12 cellular contexts compared by ENCODE assay signal in the genomic region with DNA sequence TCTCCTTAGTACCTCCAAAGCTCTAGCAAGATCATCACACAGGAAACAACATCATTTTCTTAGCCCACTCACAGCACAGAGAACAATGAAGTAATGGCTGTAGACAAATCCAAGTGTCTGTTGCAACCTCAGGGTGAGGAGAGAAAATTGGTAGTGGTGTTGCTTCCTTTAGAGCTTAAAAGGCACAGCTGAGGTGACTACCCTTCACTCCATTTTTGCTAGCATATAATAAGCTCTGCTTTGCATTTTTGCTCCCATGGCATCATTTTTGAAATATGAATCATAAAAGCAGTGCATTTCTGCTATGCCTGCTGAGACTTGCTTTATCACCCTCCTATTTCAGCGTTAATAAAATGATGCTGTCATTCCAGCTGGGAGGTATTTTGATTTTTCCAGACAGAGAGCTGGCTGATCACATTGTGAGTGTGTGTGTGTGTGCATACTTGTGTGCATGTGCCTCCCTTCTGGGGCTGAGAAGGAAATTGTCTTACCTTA. TPM values are rescaled to one million over a fixed set of nuclear protein-coding genes. Genes with fewer than 3 reads are reported as not detected.
A peak's percentile ranks its signal among the peaks of the same experiment; 100 is the strongest.
DNase-seq lines count a peak whose midpoint lies in the region; ATAC-seq, FAIRE-seq and TF ChIP-seq lines count a peak whose summit lies in the region.
"Had no signal": no experiment of that assay in that cellular context is flagged by ENCODE, and none has a peak within 500 bp of the region (broad histone marks: within the 10 kb centered on the region; RNA-seq: fewer than 3 reads in every experiment).

No MANE protein-coding gene starts in this region.

- H3K27me3 Mint-ChIP-seq in activated naive CD4-positive, alpha-beta T cell treated with anti-CD3 and anti-CD28 coated beads for 36 hours (ENCODE audit: low read depth) = no peaks in the 10 kb centered on the region
- H3K27me3 Mint-ChIP-seq: stimulated activated naive CD8-positive, alpha-beta T cell treated with anti-CD3 and anti-CD28 coated beads, Interleukin-15, amount 100 ng/mL, for 72 hours had no signal

- no peaks in the 10 kb centered on the region for H3K27me3 ChIP-seq in RWPE2 (ENCODE audit: insufficient read depth, poor library complexity, severe bottlenecking)
- H3K27me3 ChIP-seq: BE2C had no signal

- no peaks in the 10 kb centered on the region for H3K36me3 ChIP-seq in RWPE2 (ENCODE audit: low read depth)
- H3K36me3 ChIP-seq: BE2C had no signal

- no peak overlapping the region for H3K4me3 Mint-ChIP-seq in activated naive CD4-positive, alpha-beta T cell treated with anti-CD3 and anti-CD28 coated beads for 36 hours

- no peaks in the 10 kb centered on the region for H3K9me3 Mint-ChIP-seq in activated naive CD4-positive, alpha-beta T cell treated with anti-CD3 and anti-CD28 coated beads for 36 hours
- H3K9me3 Mint-ChIP-seq: stimulated activated naive CD8-positive, alpha-beta T cell treated with anti-CD3 and anti-CD28 coated beads, Interleukin-15, amount 100 ng/mL, for 72 hours had no signal

- no peak overlapping the region for H3K4me3 ChIP-seq in RWPE2 (ENCODE audit: severe bottlenecking)

- TF ChIP-seq CTCF in RWPE2 (IDR thresholded peaks at IDR 0.05; ENCODE audit: poor library complexity, severe bottlenecking) = no peak

- POLR2A ChIA-PET in HEK293T (lab: Yijun Ruan, JAX) = no interaction called here

- peaks cover 74% of the 10 kb centered on the region for H3K4me1 Mint-ChIP-seq in activated naive CD4-positive, alpha-beta T cell treated with anti-CD3 and anti-CD28 coated beads for 36 hours (ENCODE audit: low read depth)

- peak; percentile 90 for FAIRE-seq in urothelium cell line (lab: Jason Lieb, UNC)

- H3K9me3 ChIP-seq in RWPE2 (ENCODE audit: severe bottlenecking) = no peaks in the 10 kb centered on the region
- H3K9me3 ChIP-seq: BE2C had no signal

- no peaks in the 10 kb centered on the region for H3K36me3 Mint-ChIP-seq in activated naive CD4-positive, alpha-beta T cell treated with anti-CD3 and anti-CD28 coated beads for 36 hours (ENCODE audit: low read depth)

- peaks cover 31% of the 10 kb centered on the region for H3K4me1 ChIP-seq in RWPE2 (ENCODE audit: insufficient read depth, poor library complexity, severe bottlenecking)

- intact Hi-C loops in activated naive CD4-positive, alpha-beta T cell treated with anti-CD3 and anti-CD28 coated beads for 36 hours (cut with micrococcal nuclease) = loop anchor here (1.0 to 10.0 kb wide), 3 partner anchors 14 to 1211 kb away; partner anchors contain the start of gene SIPA1L1

- peak; percentile 34 for DNase-seq in activated naive CD4-positive, alpha-beta T cell treated with anti-CD3 and anti-CD28 coated beads for 36 hours
- no peak for DNase-seq in activated naive CD4-positive, alpha-beta T cell (lab: John Stamatoyannopoulos, UW)
- no peak for DNase-seq in RWPE2 (ENCODE audit: low spot score)
- peak; percentile 34 for DNase-seq in fibroblast of gingiva (ENCODE audit: low read depth)
- no peak for DNase-seq in urothelium cell line (ENCODE audit: low spot score)
- DNase-seq in HEK293T (ENCODE audit: extremely low spot score) = no peak
- DNase-seq: aorta; BE2C; glutamatergic neuron; stimulated activated naive CD8-positive, alpha-beta T cell treated with anti-CD3 and anti-CD28 coated beads, Interleukin-15, amount 100 ng/mL, for 72 hours had no signal

- H3K27ac ChIP-seq in RWPE2 (ENCODE audit: poor library complexity, severe bottlenecking) = peak overlapping the region; percentile 80

- ATAC-seq in RWPE2 (ENCODE audit: low read depth) (peak; percentile 85), HG02759 (IDR thresholded peaks at IDR 0.05; ENCODE audit: unreplicated experiment) (no peak), GM18867 (IDR thresholded peaks at IDR 0.05; ENCODE audit: unreplicated experiment) (no peak)
- ATAC-seq: stimulated activated naive CD8-positive, alpha-beta T cell treated with anti-CD3 and anti-CD28 coated beads, Interleukin-15, amount 100 ng/mL, for 72 hours had no signal

- CTCF ChIA-PET in activated naive CD4-positive, alpha-beta T cell treated with anti-CD3 and anti-CD28 coated beads for 36 hours (lab: Charles Lee) = interaction anchor here (1.1 to 6.3 kb wide), 6 partner anchors 13 to 81 kb away, joined by 3 to 50 read pairs (median 4); partner anchors contain the start of gene PCNX1
- CTCF ChIA-PET in HEK293T (lab: Yijun Ruan, JAX) = no interaction called here

- no peak overlapping the region for H3K27ac Mint-ChIP-seq in activated naive CD4-positive, alpha-beta T cell treated with anti-CD3 and anti-CD28 coated beads for 36 hours
- H3K27ac Mint-ChIP-seq: stimulated activated naive CD8-positive, alpha-beta T cell treated with anti-CD3 and anti-CD28 coated beads, Interleukin-15, amount 100 ng/mL, for 72 hours had no signal

TF ChIP-seq in HEK293T, 16 proteins besides CTCF, POLR2A, EP300 and RAD21:
- no peak for TF ChIP-seq L3MBTL2 (conservative IDR thresholded peaks at IDR 0.05)
- TF ChIP-seq PKNOX1 (IDR thresholded peaks at IDR 0.05) = no peak
- TF ChIP-seq TARDBP (IDR thresholded peaks at IDR 0.05) = no peak
- TF ChIP-seq BHLHE40 (IDR thresholded peaks at IDR 0.05; ENCODE audit: borderline replicate concordance) = no peak
- no peak for TF ChIP-seq SUZ12 (IDR thresholded peaks at IDR 0.05)
- TF ChIP-seq FOXA1 (IDR thresholded peaks at IDR 0.05) = no peak
- TF ChIP-seq FOXM1 (IDR thresholded peaks at IDR 0.05; ENCODE audit: borderline replicate concordance) = no peak
- no peak for TF ChIP-seq ELF4 (IDR thresholded peaks at IDR 0.05)
- no peak for TF ChIP-seq NFRKB (IDR thresholded peaks at IDR 0.05)
- no peak for TF ChIP-seq ARNT (IDR thresholded peaks at IDR 0.05)
- no peak for TF ChIP-seq SP1 (IDR thresholded peaks at IDR 0.05)
- no peak for TF ChIP-seq CTBP1 (IDR thresholded peaks at IDR 0.05; ENCODE audit: borderline replicate concordance)
- TF ChIP-seq ZNF384 (IDR thresholded peaks at IDR 0.05) = no peak
- no peak for TF ChIP-seq FOXK2 (IDR thresholded peaks at IDR 0.05)
- TF ChIP-seq LEF1 (IDR thresholded peaks at IDR 0.05; ENCODE audit: borderline replicate concordance) = no peak

RNA-seq across cellular contexts. Expression of gene PCNX1, which starts 18.5 kb away (rescaled TPM):
- 10 to 100 TPM; 51.9 to 63.1 TPM for total RNA-seq in activated naive CD4-positive, alpha-beta T cell treated with anti-CD3 and anti-CD28 coated beads for 36 hours

Comparison
In these comparisons a context has a peak if more than half of its experiments do, and no peak if none do; other contexts are left out.
1. DNase-seq: peak in activated naive CD4-positive, alpha-beta T cell treated with anti-CD3 and anti-CD28 coated beads for 36 hours (single experiment) and fibroblast of gingiva (single experiment); none in activated naive CD4-positive, alpha-beta T cell (0 of 4), RWPE2 (single experiment), urothelium cell line (single experiment) and HEK293T (single experiment).